Comparison of ENCODE assay signal across 20 cellular contexts in the genomic region with DNA sequence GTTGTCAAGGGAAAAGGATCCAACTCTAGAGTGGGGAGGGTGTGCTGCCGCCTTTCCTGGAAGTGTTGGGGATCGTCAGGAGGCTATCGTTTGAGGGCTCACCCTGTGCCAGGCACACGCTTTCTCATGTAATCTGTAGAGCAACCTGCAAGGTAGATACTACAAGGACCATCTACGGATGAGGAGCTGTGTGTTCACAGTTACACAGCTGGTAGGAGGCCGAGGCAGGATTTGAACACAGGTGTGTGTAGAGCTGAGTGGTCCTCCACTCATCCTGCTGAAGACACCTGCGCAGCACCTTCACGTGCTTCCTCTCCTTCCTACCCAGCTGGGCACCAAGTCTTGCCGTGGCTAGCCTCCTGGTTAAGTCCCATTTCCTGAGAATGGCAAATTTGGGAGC.
DNase-seq lines count a peak whose midpoint lies in the region; FAIRE-seq and TF ChIP-seq lines count a peak whose summit lies in the region.
"Had no signal": no experiment of that assay in that cellular context is flagged by ENCODE, and none has a peak within 500 bp of the region (broad histone marks: within the 10 kb centered on the region; RNA-seq: fewer than 3 reads in every experiment).

No MANE protein-coding gene starts in this region.

- no peaks in the 10 kb centered on the region for H3K9me3 ChIP-seq in H9 (ENCODE audit: control insufficient read depth, low read depth, low read length)
- no peaks in the 10 kb centered on the region for H3K9me3 ChIP-seq in vagina
- H3K9me3 ChIP-seq: Caco-2 had no signal

- no peak overlapping the region for H3K23ac ChIP-seq in H9 (ENCODE audit: insufficient read length, low read depth, low read length)

- no peaks in the 10 kb centered on the region for H3K79me1 ChIP-seq in H9 (ENCODE audit: insufficient read depth, low read depth, low read length, poor library complexity, severe bottlenecking)

- no peak overlapping the region for H2BK15ac ChIP-seq in H9 (ENCODE audit: low read depth, low read length)

- H3K14ac ChIP-seq in H9 (ENCODE audit: insufficient read depth, low read length): no peak overlapping the region

- no peak overlapping the region for H3K4me2 ChIP-seq in H9 (ENCODE audit: insufficient read depth, insufficient read length, low read length)

- FAIRE-seq in D721Med (lab: Jason Lieb, UNC): no peak
- FAIRE-seq: A549, GM12892, GM18507, HTR-8/SVneo had no signal

- no peak overlapping the region for H3K27ac Mint-ChIP-seq in H9
- H3K27ac Mint-ChIP-seq: CD4-positive, alpha-beta T cell had no signal

- H2AK5ac ChIP-seq in H9 (ENCODE audit: insufficient read length, low read length): no peak overlapping the region

- WGBS in H9 (ENCODE audit: extremely low coverage, insufficient read length, low lambda C conversion rate): no CpG with 5 or more reads among the region's 9 CpGs

- peaks cover 35% of the 10 kb centered on the region for H3K27me3 Mint-ChIP-seq in H9 (ENCODE audit: low read depth)

- peaks cover under 1 to 4% of the 10 kb centered on the region in 2 experiments; a peak in 1 of 4 replicates for H3K4me1 Mint-ChIP-seq in H9

- H2BK120ac ChIP-seq in H9 (ENCODE audit: low read depth, low read length, poor library complexity, severe bottlenecking): no peak overlapping the region

- no peak overlapping the region for H4K91ac ChIP-seq in H9 (ENCODE audit: insufficient read length, low read depth, low read length)

- H3K9me3 Mint-ChIP-seq in H9: peaks cover 0 to 6% of the 10 kb centered on the region in 2 experiments; a peak in 2 of 5 replicates
- H3K9me3 Mint-ChIP-seq: CD4-positive, alpha-beta T cell had no signal

- H3K4me3 Mint-ChIP-seq in H9: no peak overlapping the region
- H3K4me3 Mint-ChIP-seq: CD4-positive, alpha-beta T cell had no signal

- no peak overlapping the region for H3K9ac ChIP-seq in H9 (ENCODE audit: extremely low read depth, insufficient read length, low read length)

- no peak overlapping the region for H2AFZ ChIP-seq in H9 (ENCODE audit: low read length)

- no peak overlapping the region for H2BK20ac ChIP-seq in H9 (ENCODE audit: low read depth, low read length, poor library complexity, severe bottlenecking)

- no peaks in the 10 kb centered on the region for H3K79me2 ChIP-seq in H9 (ENCODE audit: insufficient read depth, low read length)

- no peaks in the 10 kb centered on the region for H4K20me1 ChIP-seq in H9 (ENCODE audit: control insufficient read depth, insufficient read depth, insufficient read length)

- no peak overlapping the region for H3K4ac ChIP-seq in H9 (ENCODE audit: low read depth, low read length)

- intact Hi-C loops in vagina (cut with DNase I): no loop called here

- no peaks in the 10 kb centered on the region for H3K23me2 ChIP-seq in H9 (ENCODE audit: insufficient read length, low read depth, low read length, poor library complexity, severe bottlenecking)

- no peak overlapping the region for H3K56ac ChIP-seq in H9 (ENCODE audit: insufficient read length, low read depth, low read length)

- H3K18ac ChIP-seq in H9 (ENCODE audit: insufficient read length, low read depth, low read length): no peak overlapping the region

- H2BK5ac ChIP-seq in H9 (ENCODE audit: insufficient read length, low read length): no peak overlapping the region

- no peak overlapping the region for H2BK12ac ChIP-seq in H9 (ENCODE audit: insufficient read length, low read depth, low read length)

- H3K36me3 ChIP-seq in vagina: no peaks in the 10 kb centered on the region

- H3T11ph ChIP-seq in H9 (ENCODE audit: low read length): no peak overlapping the region

- H3K27ac ChIP-seq in H9 (ENCODE audit: insufficient read length, low read depth, low read length) (no peak overlapping the region), coronary artery (no peak overlapping the region), vagina (no peak overlapping the region)
- H3K27ac ChIP-seq: A549, C4-2B had no signal

- DNase-seq in H9 (peak; percentile 8), coronary artery (ENCODE audit: low spot score) (peak; percentile 62), islet precursor cell (peak; percentile 17), vagina (ENCODE audit: extremely low spot score in 2 of 2) (peak; percentile 65 to 77), D721Med (ENCODE audit: insufficient read length, low spot score) (no peak), NOMO-1 treated with DMSO at 0.1 percent for 48 hours (lab: John Stamatoyannopoulos, UW; ENCODE audit: unreplicated experiment) (no peak)
- DNase-seq: AML-193; CD4-positive, alpha-beta T cell; DMS153; DMS79; GDM1; GOT3; H7; IMR-90 had no signal

- H3K27me3 ChIP-seq in H9 (ENCODE audit: insufficient read depth, low read length) (no peaks in the 10 kb centered on the region), vagina (no peaks in the 10 kb centered on the region)

- H3K36me3 Mint-ChIP-seq in H9 (ENCODE audit: insufficient read depth in 1 of 3, low read depth in 3 of 3): no peaks in the 10 kb centered on the region

- H3K4me3 ChIP-seq in coronary artery (no peak overlapping the region), vagina (no peak overlapping the region)
- H3K4me3 ChIP-seq: A549 had no signal

- TF ChIP-seq CTCF in H9 (conservative IDR thresholded peaks at IDR 0.05) (no peak), coronary artery (IDR thresholded peaks at IDR 0.05) (no peak), vagina (IDR thresholded peaks at IDR 0.05) (no peak), D721Med (IDR thresholded peaks at IDR 0.05; ENCODE audit: insufficient read depth, missing control alignments) (no peak)

- H4K5ac ChIP-seq in H9 (ENCODE audit: insufficient read length, low read depth, low read length): no peak overlapping the region

- no peak overlapping the region for H4K8ac ChIP-seq in H9 (replicated peaks; ENCODE audit: insufficient read length, low read depth, low read length)

- no peak for TF ChIP-seq POLR2A in vagina (IDR thresholded peaks at IDR 0.05)

- H3K4me1 ChIP-seq in H9 (ENCODE audit: insufficient read depth, low read length) (no peaks in the 10 kb centered on the region), vagina (no peaks in the 10 kb centered on the region)
- H3K4me1 ChIP-seq: A549, Caco-2 had no signal

Comparison
In these comparisons a context has a peak if more than half of its experiments do, and no peak if none do; other contexts are left out.
1. DNase-seq: peak in H9 (single experiment), coronary artery (single experiment), islet precursor cell (single experiment) and vagina (2 of 2); none in D721Med (single experiment) and NOMO-1 treated with DMSO at 0.1 percent for 48 hours (single experiment).